22 cellular contexts compared by ENCODE assay signal in the genomic region with DNA sequence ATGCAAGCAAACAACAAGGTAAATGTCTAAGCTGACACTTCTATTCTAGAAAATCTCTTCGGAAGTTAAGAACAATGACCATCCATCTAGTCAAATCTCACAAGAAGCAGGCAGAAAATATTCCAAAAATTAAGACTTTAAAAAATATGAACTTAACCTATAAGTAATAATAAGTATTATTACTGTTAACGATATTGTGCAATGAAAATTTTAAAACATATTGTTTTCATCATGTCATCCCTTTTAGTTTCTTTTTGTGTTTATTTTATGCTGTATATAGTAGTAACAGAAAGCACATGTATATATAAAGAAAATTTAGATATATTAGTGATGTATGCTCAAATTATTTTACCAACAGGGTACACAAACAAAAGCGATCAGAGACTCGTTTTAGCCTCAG. TPM values are rescaled to one million over a fixed set of nuclear protein-coding genes. Genes with fewer than 3 reads are reported as not detected.
DNase-seq lines count a peak whose midpoint lies in the region; ATAC-seq, FAIRE-seq and TF ChIP-seq lines count a peak whose summit lies in the region.
"Had no signal": no experiment of that assay in that cellular context is flagged by ENCODE, and none has a peak within 500 bp of the region (broad histone marks: within the 10 kb centered on the region; RNA-seq: fewer than 3 reads in every experiment).

No MANE protein-coding gene starts in this region.

- TF ChIP-seq POLR2A in IMR-90 (IDR thresholded peaks at IDR 0.05; ENCODE audit: low read depth, low read length) = no peak
- no peak for TF ChIP-seq POLR2A in K562 (conservative IDR thresholded peaks at IDR 0.05)

- H3K9me1 ChIP-seq in IMR-90 (ENCODE audit: insufficient read depth, low read length) (no peaks in the 10 kb centered on the region), K562 (ENCODE audit: control insufficient read depth, insufficient read depth, low read length) (no peaks in the 10 kb centered on the region)

- no peak overlapping the region for H3K4me2 ChIP-seq in IMR-90 (ENCODE audit: low read depth, low read length)
- no peak overlapping the region for H3K4me2 ChIP-seq in K562 (ENCODE audit: insufficient read depth, low read length)

- no peak overlapping the region for H2AK9ac ChIP-seq in IMR-90 (replicated peaks; ENCODE audit: low read depth, low read length, poor library complexity)

- H3K4me3 ChIP-seq in IMR-90 (ENCODE audit: insufficient read depth, low read depth, low read length) (no peak overlapping the region), K562 (no peak overlapping the region), pancreas (no peak overlapping the region), Caco-2 (ENCODE audit: low read depth, low read length) (no peak overlapping the region)
- H3K4me3 ChIP-seq: SK-N-MC had no signal

- intact Hi-C loops in IMR-90 (cut with micrococcal nuclease) (loop anchor here (5.0 to 10.0 kb wide), 3 partner anchors 41 to 641 kb away; no protein-coding TSS in a partner anchor), K562 (cut with micrococcal nuclease) (no loop called here), pancreas (cut with DNase I) (no loop called here), Caco-2 (cut with micrococcal nuclease; ENCODE audit: unreplicated experiment) (no loop called here)

- no peaks in the 10 kb centered on the region for H3K9me3 Mint-ChIP-seq in Caco-2 (ENCODE audit: unreplicated experiment)

- no peak overlapping the region for H4K5ac ChIP-seq in IMR-90 (ENCODE audit: low read depth, low read length)

- dilution Hi-C loops in IMR-90 (cut with HindIII; ENCODE audit: low sequenced_read_pairs, unreplicated experiment) = no loop called here

- no peak overlapping the region for H2BK5ac ChIP-seq in IMR-90 (ENCODE audit: low read depth, low read length, poor library complexity, severe bottlenecking)

- H3K27ac Mint-ChIP-seq in Caco-2 (ENCODE audit: unreplicated experiment) = no peak overlapping the region
- H3K27ac Mint-ChIP-seq: GM23338, H9 had no signal

- POLR2A ChIA-PET in IMR-90 (lab: Charles Lee; ENCODE audit: unreplicated experiment) (no interaction called here), K562 (lab: Yijun Ruan, JAX) (interaction anchor here (1.0 kb wide), 1 partner anchor 16 kb away, joined by 3 read pairs; no protein-coding TSS in a partner anchor), Caco-2 (lab: Charles Lee) (no interaction called here)

- peaks cover 4 to 27% of the 10 kb centered on the region in 2 experiments; a peak in 2 of 4 replicates for H3K79me1 ChIP-seq in IMR-90 (ENCODE audit: low read depth in 1 of 2, low read length in 2 of 2)

- H3K14ac ChIP-seq in IMR-90 (replicated peaks; ENCODE audit: low read depth, low read length) = no peak overlapping the region

- no peak overlapping the region for H3K56ac ChIP-seq in IMR-90 (ENCODE audit: extremely low read depth, insufficient read depth, low read length)

- peaks cover 47% of the 10 kb centered on the region for H3K79me2 ChIP-seq in K562 (ENCODE audit: control insufficient read depth, insufficient read depth, low read length)

- H3K36me3 Mint-ChIP-seq in Caco-2 (ENCODE audit: insufficient read depth, unreplicated experiment) = no peaks in the 10 kb centered on the region

- no peak overlapping the region for H2BK15ac ChIP-seq in IMR-90 (ENCODE audit: low read depth, low read length)

- H3K23ac ChIP-seq in IMR-90 (ENCODE audit: low read depth, low read length) = no peak overlapping the region

- H4K20me1 ChIP-seq in IMR-90 (ENCODE audit: insufficient read depth, low read length) = peaks cover 4% of the 10 kb centered on the region; the same call in 1 of the 2 replicates
- no peaks in the 10 kb centered on the region; the same call in 1 of the 2 replicates for H4K20me1 ChIP-seq in K562 (replicated peaks; ENCODE audit: control insufficient read depth, insufficient read depth, low read length)

- CTCF ChIA-PET in IMR-90 (lab: Yijun Ruan, JAX) = no interaction called here
- CTCF ChIA-PET in K562 (lab: Yijun Ruan, JAX; ENCODE audit: low intra/inter-chr PET ratio) = no interaction called here
- CTCF ChIA-PET in Caco-2 (lab: Charles Lee) = no interaction called here

- H3K27me3 Mint-ChIP-seq in Caco-2 (ENCODE audit: insufficient read depth, unreplicated experiment) = peaks cover 3% of the 10 kb centered on the region

- TF ChIP-seq CTCF in IMR-90 (conservative IDR thresholded peaks at IDR 0.05; ENCODE audit: low read depth, low read length) = no peak
- no peak for TF ChIP-seq CTCF in K562 (IDR thresholded peaks at IDR 0.05 in 2 of 3, conservative IDR thresholded peaks at IDR 0.05 in 1 of 3; ENCODE audit: insufficient read depth in 2 of 3, low read depth in 1 of 3, low read length in 3 of 3)
- TF ChIP-seq CTCF in pancreas (IDR thresholded peaks at IDR 0.05) = no peak
- TF ChIP-seq CTCF in Caco-2 (IDR thresholded peaks at IDR 0.05; ENCODE audit: insufficient read depth in 1 of 2, low read depth in 1 of 2, low read length in 1 of 2, severe bottlenecking in 1 of 2, unreplicated experiment in 1 of 2) = no peak

- no peak overlapping the region for H2BK20ac ChIP-seq in IMR-90 (ENCODE audit: low read depth, low read length)

- H3K4me1 ChIP-seq in IMR-90 (ENCODE audit: control insufficient read depth, insufficient read depth, low read length) (peaks cover 8% of the 10 kb centered on the region), K562 (replicated peaks in 1 of 2; ENCODE audit: control insufficient read depth in 2 of 2, insufficient read depth in 2 of 2, low read length in 2 of 2) (peaks cover 13 to 18% of the 10 kb centered on the region in 2 experiments), pancreas (peaks cover 0 to 13% (median 7%) of the 10 kb centered on the region in 3 donors), Caco-2 (0 out of 2 replicates have a peak, but pooled peaks cover 6% of the 10 kb centered on the region)

- in situ Hi-C loops in IMR-90 (cut with MboI; ENCODE audit: low sequenced_read_pairs) (no loop called here), K562 (cut with MboI) (no loop called here)

- no peak overlapping the region for H4K91ac ChIP-seq in IMR-90 (ENCODE audit: insufficient read depth, low read depth, low read length)

- no peak for ATAC-seq in IMR-90 (ENCODE audit: low read depth)
- ATAC-seq in K562 = no peak
- ATAC-seq in pancreas = no peak
- no peak for ATAC-seq in GM18498 (IDR thresholded peaks at IDR 0.05; ENCODE audit: unreplicated experiment)
- ATAC-seq: GM23338 had no signal

- H3K4ac ChIP-seq in IMR-90 (ENCODE audit: low read depth, low read length) = no peak overlapping the region

- no peak overlapping the region for H2AFZ ChIP-seq in IMR-90 (replicated peaks; ENCODE audit: low read length, poor library complexity)
- H2AFZ ChIP-seq in K562 (ENCODE audit: low read depth, low read length) = no peak overlapping the region
- H2AFZ ChIP-seq: GM23338 had no signal

- no peak for TF ChIP-seq RAD21 in IMR-90 (IDR thresholded peaks at IDR 0.05; ENCODE audit: low read length)
- TF ChIP-seq RAD21 in K562 (CRISPR knock-in tag; conservative IDR thresholded peaks at IDR 0.05 in 1 of 2, IDR thresholded peaks at IDR 0.05 in 1 of 2) = no peak

- FAIRE-seq in K562 (lab: Jason Lieb, UNC) (no peak), islet of Langerhans (lab: Jason Lieb, UNC) (peak; percentile 66), pancreas (lab: Jason Lieb, UNC) (peak; percentile 34)
- FAIRE-seq: RCC 7860 had no signal

- no peak overlapping the region for H2AK5ac ChIP-seq in IMR-90 (ENCODE audit: low read depth, low read length)

- no peak for TF ChIP-seq EP300 in K562 (IDR thresholded peaks at IDR 0.05; ENCODE audit: low read length)

- H3K9me3 ChIP-seq in IMR-90 (ENCODE audit: control insufficient read depth, insufficient read depth, low read length) (no peaks in the 10 kb centered on the region), K562 (replicated peaks; ENCODE audit: control insufficient read depth, insufficient read depth, low read depth, low read length) (no peaks in the 10 kb centered on the region), pancreas (no peaks in the 10 kb centered on the region), Caco-2 (no peaks in the 10 kb centered on the region)

- H3K9ac ChIP-seq in IMR-90 (ENCODE audit: low read depth, low read length) = no peak overlapping the region
- H3K9ac ChIP-seq in K562 (ENCODE audit: insufficient read depth in 1 of 2, low read depth in 2 of 2, low read length in 2 of 2) = no peak overlapping the region; a peak in 1 of 4 replicates

- WGBS in IMR-90 (ENCODE audit: extremely low coverage in 2 of 2, insufficient read length in 1 of 2), 2 experiments = no CpG with 5 or more reads among the region's 4 CpGs
- WGBS in K562 (ENCODE audit: insufficient coverage, low coverage, missing lambda C conversion rate) = 24% methylated on average over 4 of the region's 4 CpGs
- 88 to 90% methylated on average over 4 of the region's 4 CpGs for WGBS in pancreas, 2 donors

- no peak overlapping the region for H3K4me3 Mint-ChIP-seq in Caco-2 (ENCODE audit: unreplicated experiment)

- H3K27ac ChIP-seq in IMR-90 (ENCODE audit: insufficient read depth, low read length) = no peak overlapping the region
- H3K27ac ChIP-seq in K562 (ENCODE audit: extremely low read depth, low read depth, low read length) = no peak overlapping the region
- H3K27ac ChIP-seq in pancreas = no peak overlapping the region
- H3K27ac ChIP-seq: HL-60, SK-N-MC had no signal

- peaks cover 5% of the 10 kb centered on the region for H3K4me1 Mint-ChIP-seq in Caco-2 (ENCODE audit: low read depth, unreplicated experiment)

- H3K27me3 ChIP-seq in IMR-90 (ENCODE audit: control insufficient read depth, insufficient read depth, low read length) (no peaks in the 10 kb centered on the region), K562 (ENCODE audit: control insufficient read depth in 2 of 2, insufficient read depth in 2 of 2, low read length in 2 of 2) (peaks cover 0 to 6% of the 10 kb centered on the region in 2 experiments; a peak in 3 of 5 replicates), pancreas (no peaks in the 10 kb centered on the region), Caco-2 (replicated peaks; ENCODE audit: control insufficient read depth, insufficient read depth, low read length) (no peaks in the 10 kb centered on the region; the same call in 1 of the 2 replicates)

- no peak for DNase-seq in IMR-90
- no peak for DNase-seq in K562 (ENCODE audit: extremely low read depth in 1 of 4, low spot score in 3 of 4)
- DNase-seq in pancreas = no peak
- no peak for DNase-seq in Caco-2
- DNase-seq in AG08395 (ENCODE audit: low spot score) = no peak
- DNase-seq: ACHN, DMS153, DND-41, H9, Karpas-422, NCI-H1092 treated with DMSO at 0.1 percent for 48 hours, NCI-H2029, NCI-H446, NCI-H524 treated with DMSO at 0.1 percent for 48 hours, NCI-H774, SIG-M5 had no signal

- no TSS peak for BruUV-seq in IMR-90 (replicated peaks; lab: Mats Ljungman, UMichigan)
- BruUV-seq in K562 (replicated peaks; lab: Mats Ljungman, UMichigan) = no TSS peak
- BruUV-seq in Caco-2 (replicated peaks; lab: Mats Ljungman, UMichigan) = no TSS peak

- H3K18ac ChIP-seq in IMR-90 (ENCODE audit: low read depth, low read length) = no peak overlapping the region

- no peak overlapping the region for H4K8ac ChIP-seq in IMR-90 (ENCODE audit: low read depth in 2 of 2, low read length in 2 of 2)

- H3K36me3 ChIP-seq in IMR-90 (ENCODE audit: control insufficient read depth, insufficient read depth, low read length) = no peaks in the 10 kb centered on the region
- H3K36me3 ChIP-seq in K562 (ENCODE audit: control insufficient read depth, insufficient read depth, low read length) = no peaks in the 10 kb centered on the region; the same call in 2 of the 3 replicates
- H3K36me3 ChIP-seq in pancreas = no peaks in the 10 kb centered on the region
- H3K36me3 ChIP-seq in Caco-2 (ENCODE audit: control insufficient read depth, insufficient read depth, low read length) = no peaks in the 10 kb centered on the region

- H2BK120ac ChIP-seq in IMR-90 (ENCODE audit: low read depth, low read length) = no peak overlapping the region

RNA-seq across cellular contexts. Expression of a gene that starts 4.1 kb away (rescaled TPM):
- 9.5 and 31.4 TPM in 2 replicates for total RNA-seq in IMR-90 (2012; rRNA removed)
- polyA plus RNA-seq in IMR-90 (2012; rRNA removed) = 18.1 and 19.6 TPM in 2 replicates
- 1.4 and 2.0 TPM in 2 replicates for polyA plus RNA-seq in IMR-90 (2012; cell fraction: cytosol; rRNA removed)
- 1.0 and 5.2 TPM in 2 replicates for polyA plus RNA-seq in IMR-90 (2012; cell fraction: nucleus; rRNA removed; ENCODE audit: low replicate concordance)
- total RNA-seq in K562 (2011; cell fraction: chromatin; rRNA removed; ENCODE audit: low replicate concordance) = 5.1 and 15.8 TPM in 2 replicates
- 2.6 and 3.2 TPM in 2 replicates for total RNA-seq in K562 (2011; cell fraction: nucleolus; rRNA removed)
- total RNA-seq in K562 (2011; cell fraction: nucleoplasm; rRNA removed) = 4.5 and 7.9 TPM in 2 replicates
- total RNA-seq in K562 (2014; rRNA removed) = 30.2 and 31.4 TPM in 2 replicates
- total RNA-seq in K562 (2014; rRNA removed; fragmentation: Illumina TruSeq; extraction: Trizol) = 41.1 and 46.3 TPM in 2 replicates
- 39.5 and 41.0 TPM in 2 replicates for total RNA-seq in K562 (2015; rRNA removed; fragmentation: Illumina TruSeq; extraction: Trizol)
- total RNA-seq in K562 (2021) = 33.6 and 37.6 TPM in 2 replicates
- polyA plus RNA-seq in K562 (2011; rRNA removed) = 6.8 and 10.9 TPM in 2 replicates
- 0.24 and 2.7 TPM in 2 replicates for polyA plus RNA-seq in K562 (2011; cell fraction: cytosol; rRNA removed)
- 0.82 and 4.2 TPM in 2 replicates for polyA plus RNA-seq in K562 (2011; cell fraction: nucleus; rRNA removed)
- 21.3 and 25.2 TPM in 2 replicates for polyA plus RNA-seq in K562 (2012)
- 34.4 and 42.0 TPM in 2 replicates for polyA plus RNA-seq in K562 (2014; fragmentation: Illumina TruSeq; extraction: Trizol)
- polyA plus RNA-seq in K562 (2014; fragmentation: Nextera tagmentation; extraction: Ambion mirVana) = 1 to 10 TPM; 6.7 to 7.5 TPM
- 16.8 and 27.7 TPM in 2 replicates for polyA plus RNA-seq in K562 (2014; rRNA removed)
- 4.3 and 13.1 TPM in 2 replicates for polyA minus RNA-seq in K562 (2011; rRNA and poly(A)+ RNA removed)
- 7.0 and 7.6 TPM in 2 replicates for polyA minus RNA-seq in K562 (2011; cell fraction: cytosol; rRNA and poly(A)+ RNA removed)
- 0.54 and 6.2 TPM in 2 replicates for polyA minus RNA-seq in K562 (2011; cell fraction: nucleus; rRNA and poly(A)+ RNA removed)
- 10 to 100 TPM in 2 of 6 donors, 1 to 10 TPM in 4; 5.8 to 17.2 (median 7.9) TPM for total RNA-seq in pancreas
- 10 to 100 TPM in 1 of 2 donors, 1 to 10 TPM in 1; 3.0 to 10.5 TPM for polyA plus RNA-seq in pancreas
- 22.9 TPM in 2 replicates for total RNA-seq in Caco-2 (2022)
